In the genomic region with DNA sequence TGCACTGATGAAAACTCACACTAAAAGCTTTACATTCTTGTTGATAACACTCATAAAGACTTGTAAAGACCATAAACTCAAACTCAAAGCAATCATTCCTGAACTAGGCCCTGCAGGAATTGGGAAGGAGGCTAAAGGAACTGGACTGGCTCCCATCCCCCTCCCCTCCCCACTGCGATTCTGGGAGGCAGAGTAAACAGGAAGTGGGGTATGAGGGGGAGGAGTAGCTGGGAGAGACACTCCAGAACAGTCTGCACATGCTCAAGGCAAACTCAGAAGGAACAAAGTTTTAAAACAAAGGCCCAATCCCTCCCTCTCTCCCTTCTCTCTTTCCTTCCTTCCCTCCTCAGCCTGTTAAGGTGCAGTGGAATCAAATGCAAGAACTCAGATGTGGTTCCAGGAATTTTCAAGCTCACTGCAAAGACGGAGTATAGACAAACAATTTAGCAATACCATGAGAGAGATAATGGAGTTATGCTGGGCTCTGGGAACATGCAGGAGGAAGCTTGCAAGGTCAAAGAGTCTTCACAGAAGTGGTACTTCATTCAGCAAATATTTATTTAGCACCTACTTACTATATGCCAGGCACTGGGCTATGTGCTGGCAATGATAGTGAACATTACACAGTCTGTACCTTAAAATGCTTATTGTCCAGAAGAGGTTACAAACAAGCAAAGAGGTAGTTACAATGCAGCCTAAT, we compare ENCODE assay signal across 8 cellular contexts. TPM values are rescaled to one million over a fixed set of nuclear protein-coding genes. Genes with fewer than 3 reads are reported as not detected.
DNase-seq lines count a peak whose midpoint lies in the region; ATAC-seq and TF ChIP-seq lines count a peak whose summit lies in the region.

No MANE protein-coding gene starts in this region.

- no peaks in the 10 kb centered on the region for H3K79me1 ChIP-seq in IMR-90 (ENCODE audit: low read depth in 1 of 2, low read length in 2 of 2)

- CTCF ChIA-PET in IMR-90 (lab: Yijun Ruan, JAX), result no interaction called here

- H4K20me1 ChIP-seq in IMR-90 (ENCODE audit: insufficient read depth, low read length), result no peaks in the 10 kb centered on the region

- peak overlapping the region; percentile 77 for H3K23ac ChIP-seq in IMR-90 (ENCODE audit: low read depth, low read length)

- H3K56ac ChIP-seq in IMR-90 (ENCODE audit: extremely low read depth, insufficient read depth, low read length), result 0 out of 2 replicates have a peak overlapping the region, but pooled peaks have one; percentile 39

- dilution Hi-C loops in IMR-90 (cut with HindIII; ENCODE audit: low sequenced_read_pairs, unreplicated experiment), result no loop called here

- WGBS in IMR-90 (ENCODE audit: extremely low coverage in 2 of 2, insufficient read length in 1 of 2), 2 experiments, result no CpG with 5 or more reads among the region's 2 CpGs

- in situ Hi-C loops in IMR-90 (cut with MboI; ENCODE audit: low sequenced_read_pairs), result no loop called here

- peak overlapping the region; percentile 97 for H3K18ac ChIP-seq in IMR-90 (ENCODE audit: low read depth, low read length)

- no peak for TF ChIP-seq RAD21 in IMR-90 (IDR thresholded peaks at IDR 0.05; ENCODE audit: low read length)

- H3K9me3 ChIP-seq in IMR-90 (ENCODE audit: control insufficient read depth, insufficient read depth, low read length), result no peaks in the 10 kb centered on the region
- no peaks in the 10 kb centered on the region for H3K9me3 ChIP-seq in mucosa of rectum (ENCODE audit: control insufficient read depth in 2 of 2, low read length in 2 of 2)

- H3K4me2 ChIP-seq in IMR-90 (ENCODE audit: low read depth, low read length), result no peak overlapping the region

- ATAC-seq in IMR-90 (ENCODE audit: low read depth) (peak; percentile 94), GM21717 (IDR thresholded peaks at IDR 0.05; ENCODE audit: unreplicated experiment) (no peak)

- H2BK20ac ChIP-seq in IMR-90 (ENCODE audit: low read depth, low read length), result peak overlapping the region; percentile 54; the same call in 1 of the 2 replicates

- H3K9ac ChIP-seq in IMR-90 (ENCODE audit: low read depth, low read length) (peak overlapping the region; percentile 59; the same call in 1 of the 2 replicates), mucosa of rectum (ENCODE audit: low read depth in 1 of 2, low read length in 2 of 2) (no peak overlapping the region)

- H3K9me1 ChIP-seq in IMR-90 (ENCODE audit: insufficient read depth, low read length), result peaks cover 3% of the 10 kb centered on the region; the same call in 1 of the 2 replicates

- peak overlapping the region; percentile 81 for H2AFZ ChIP-seq in IMR-90 (replicated peaks; ENCODE audit: low read length, poor library complexity)

- peak overlapping the region; percentile 86 for H4K91ac ChIP-seq in IMR-90 (ENCODE audit: insufficient read depth, low read depth, low read length)

- no peak overlapping the region for H3K4me3 ChIP-seq in IMR-90 (ENCODE audit: insufficient read depth, low read depth, low read length)
- no peak overlapping the region for H3K4me3 ChIP-seq in cardiac fibroblast (replicated peaks in 1 of 2; ENCODE audit: low read depth in 2 of 2, low read length in 2 of 2)
- peak overlapping the region in 1 of 2 donors; percentile 4 for H3K4me3 ChIP-seq in mucosa of rectum (ENCODE audit: low read length in 2 of 2)

- POLR2A ChIA-PET in IMR-90 (lab: Charles Lee; ENCODE audit: unreplicated experiment), result interaction anchor here (1.7 kb wide), 1 partner anchor 11 kb away, joined by 6 read pairs; no protein-coding TSS in a partner anchor

- peak overlapping the region; percentile 77 for H3K14ac ChIP-seq in IMR-90 (replicated peaks; ENCODE audit: low read depth, low read length)

- H4K8ac ChIP-seq in IMR-90 (ENCODE audit: low read depth in 2 of 2, low read length in 2 of 2), result peak overlapping the region; percentile 28 to 84; a peak in 3 of 4 replicates

- peak overlapping the region; percentile 77 for H3K4ac ChIP-seq in IMR-90 (ENCODE audit: low read depth, low read length)

- peak overlapping the region; percentile 51; the same call in 1 of the 2 replicates for H2AK5ac ChIP-seq in IMR-90 (ENCODE audit: low read depth, low read length)

- intact Hi-C loops in IMR-90 (cut with micrococcal nuclease), result loop anchor here (5.0 kb wide), 1 partner anchor 65 kb away; no protein-coding TSS in a partner anchor

- H2BK120ac ChIP-seq in IMR-90 (ENCODE audit: low read depth, low read length), result peak overlapping the region; percentile 82

- H2BK15ac ChIP-seq in IMR-90 (ENCODE audit: low read depth, low read length), result peak overlapping the region; percentile 15; the same call in 1 of the 3 replicates

- H3K27me3 ChIP-seq in IMR-90 (ENCODE audit: control insufficient read depth, insufficient read depth, low read length) (peaks cover 2% of the 10 kb centered on the region; the same call in 1 of the 2 replicates), mucosa of rectum (ENCODE audit: control insufficient read depth in 2 of 2, insufficient read depth in 2 of 2, low read length in 2 of 2) (peaks cover 2 to 5% of the 10 kb centered on the region in 2 donors)

- H2AK9ac ChIP-seq in IMR-90 (replicated peaks; ENCODE audit: low read depth, low read length, poor library complexity), result no peak overlapping the region

- H2BK5ac ChIP-seq in IMR-90 (ENCODE audit: low read depth, low read length, poor library complexity, severe bottlenecking), result peak overlapping the region; percentile 78

- peak overlapping the region; percentile 99 for H4K5ac ChIP-seq in IMR-90 (ENCODE audit: low read depth, low read length)

- H3K27ac ChIP-seq in C4-2B, result peak overlapping the region; percentile 45; the same call in 1 of the 2 replicates
- peak overlapping the region; percentile 66; the same call in 1 of the 2 replicates for H3K27ac ChIP-seq in IMR-90 (ENCODE audit: insufficient read depth, low read length)
- H3K27ac ChIP-seq in mucosa of rectum (ENCODE audit: low read depth in 2 of 2, low read length in 2 of 2), result peak overlapping the region; percentile 49 to 66

- peak; percentile 43 for DNase-seq in IMR-90
- DNase-seq in cardiac fibroblast (ENCODE audit: low read depth in 2 of 2), result peak; percentile 43 to 74
- no peak for DNase-seq in NCI-H2081 (lab: John Stamatoyannopoulos, UW)
- no peak for DNase-seq in NCI-H128 (lab: John Stamatoyannopoulos, UW; ENCODE audit: unreplicated experiment)
- DNase-seq in NCI-H1092 treated with DMSO at 0.1 percent for 48 hours (lab: John Stamatoyannopoulos, UW), result no peak

- TF ChIP-seq POLR2A in IMR-90 (IDR thresholded peaks at IDR 0.05; ENCODE audit: low read depth, low read length), result no peak

- H3K4me1 ChIP-seq in IMR-90 (ENCODE audit: control insufficient read depth, insufficient read depth, low read length) (peaks cover 7% of the 10 kb centered on the region), mucosa of rectum (ENCODE audit: control insufficient read depth in 2 of 2, insufficient read depth in 2 of 2, low read length in 2 of 2) (peaks cover 10 to 17% of the 10 kb centered on the region in 2 donors)

- BruUV-seq in IMR-90 (replicated peaks; lab: Mats Ljungman, UMichigan), result no TSS peak

- TF ChIP-seq CTCF in C4-2B (conservative IDR thresholded peaks at IDR 0.05) (no peak), IMR-90 (conservative IDR thresholded peaks at IDR 0.05; ENCODE audit: low read depth, low read length) (no peak), cardiac fibroblast (IDR thresholded peaks at IDR 0.05; ENCODE audit: low read depth, low read length) (no peak)

- H3K36me3 ChIP-seq in IMR-90 (ENCODE audit: control insufficient read depth, insufficient read depth, low read length), result no peaks in the 10 kb centered on the region
- H3K36me3 ChIP-seq in mucosa of rectum (ENCODE audit: control insufficient read depth in 2 of 2, insufficient read depth in 2 of 2, low read length in 2 of 2), result no peaks in the 10 kb centered on the region

TF ChIP-seq in IMR-90, 13 proteins besides CTCF, POLR2A, EP300 and RAD21:
- TF ChIP-seq ELK1 (IDR thresholded peaks at IDR 0.05; ENCODE audit: borderline replicate concordance, low read depth, low read length) (no peak), FOS (IDR thresholded peaks at IDR 0.05; ENCODE audit: low read depth, low read length) (no peak), MAZ (IDR thresholded peaks at IDR 0.05; ENCODE audit: borderline replicate concordance, low read depth, low read length) (peak; percentile 36; the same call in 1 of the 2 replicates), SMC3 (IDR thresholded peaks at IDR 0.05; ENCODE audit: low read depth, low read length) (no peak), RFX5 (IDR thresholded peaks at IDR 0.05; ENCODE audit: low read depth, low read length) (no peak)

RNA-seq across cellular contexts. Expression of gene MID1IP1, which starts 15.9 kb away (rescaled TPM):
- total RNA-seq in IMR-90 (2012; rRNA removed), result 14.5 and 20.8 TPM in 2 replicates
- polyA plus RNA-seq in IMR-90 (2012; rRNA removed), result 31.3 and 34.1 TPM in 2 replicates
- 33.1 and 49.2 TPM in 2 replicates for polyA plus RNA-seq in IMR-90 (2012; cell fraction: cytosol; rRNA removed)
- 24.9 and 38.0 TPM in 2 replicates for polyA plus RNA-seq in IMR-90 (2012; cell fraction: nucleus; rRNA removed; ENCODE audit: low replicate concordance)

Comparison
In these comparisons a context has a peak if more than half of its experiments do, and no peak if none do; other contexts are left out.
1. DNase-seq: peak in IMR-90 (single experiment) and cardiac fibroblast (2 of 2); none in NCI-H2081 (0 of 2), NCI-H128 (single experiment) and NCI-H1092 treated with DMSO at 0.1 percent for 48 hours (single experiment).
2. Peak in every context shown above with its lines, with median percentiles within 50 percentile points of each other: H3K27ac ChIP-seq.